ENCODE assay signal across 23 cellular contexts in genomic region chr5:109956884-109957283, GRCh38.
"Had no signal": no experiment of that assay in that cellular context is flagged by ENCODE, and none has a peak within 500 bp of the region (broad histone marks: within the 10 kb centered on the region; RNA-seq: fewer than 3 reads in every experiment).

No MANE protein-coding gene starts in this region.

- H3K27ac ChIP-seq: gastrocnemius medialis, heart right ventricle, psoas muscle, spleen, testis, tibial nerve, upper lobe of right lung, vagina had no signal

- ATAC-seq: esophagus mucosa; gastrocnemius medialis; natural killer cell treated with Interleukin-12 subunit alpha and Interleukin-12 subunit beta and Interleukin-15 and Interleukin-18, amount 100 ng/mL, for 72 hours; psoas muscle; sciatic nerve; stimulated activated memory B cell treated with anti-CD40 and anti-IgM and Interleukin-4, amounts not matched to agents 10 μg/mL and 1 μg/mL and 100 μg/mL, for 72 hours; stimulated activated naive CD8-positive, alpha-beta T cell treated with anti-CD3 and anti-CD28 coated beads, Interleukin-15, amount 100 ng/mL, for 72 hours; upper lobe of right lung had no signal

- H3K36me3 ChIP-seq: gastrocnemius medialis, heart right ventricle, spleen, tibial nerve, upper lobe of right lung, vagina had no signal

- H3K36me3 Mint-ChIP-seq: natural killer cell treated with Interleukin-12 subunit alpha and Interleukin-12 subunit beta and Interleukin-15 and Interleukin-18, amount 100 ng/mL, for 72 hours; stimulated activated memory B cell treated with anti-CD40 and anti-IgM and Interleukin-4, amounts not matched to agents 10 μg/mL and 1 μg/mL and 100 μg/mL, for 72 hours had no signal

- H3K27ac Mint-ChIP-seq: dendritic cell treated with granulocyte-macrophage colony-stimulating factor and Interleukin-4, amounts not matched to agents 40 ng/mL and 50 ng/mL, for 4 days; endodermal cell; natural killer cell treated with Interleukin-12 subunit alpha and Interleukin-12 subunit beta and Interleukin-15 and Interleukin-18, amount 100 ng/mL, for 72 hours; stimulated activated memory B cell treated with anti-CD40 and anti-IgM and Interleukin-4, amounts not matched to agents 10 μg/mL and 1 μg/mL and 100 μg/mL, for 72 hours; stimulated activated naive CD8-positive, alpha-beta T cell treated with anti-CD3 and anti-CD28 coated beads, Interleukin-15, amount 100 ng/mL, for 72 hours had no signal

- H3K4me1 Mint-ChIP-seq: stimulated activated memory B cell treated with anti-CD40 and anti-IgM and Interleukin-4, amounts not matched to agents 10 μg/mL and 1 μg/mL and 100 μg/mL, for 72 hours had no signal

- H3K9me3 Mint-ChIP-seq: dendritic cell treated with granulocyte-macrophage colony-stimulating factor and Interleukin-4, amounts not matched to agents 40 ng/mL and 50 ng/mL, for 4 days; endodermal cell; natural killer cell treated with Interleukin-12 subunit alpha and Interleukin-12 subunit beta and Interleukin-15 and Interleukin-18, amount 100 ng/mL, for 72 hours; stimulated activated memory B cell treated with anti-CD40 and anti-IgM and Interleukin-4, amounts not matched to agents 10 μg/mL and 1 μg/mL and 100 μg/mL, for 72 hours; stimulated activated naive CD8-positive, alpha-beta T cell treated with anti-CD3 and anti-CD28 coated beads, Interleukin-15, amount 100 ng/mL, for 72 hours had no signal

- DNase-seq: effector CD4-positive, alpha-beta T cell; endodermal cell; gastrocnemius medialis; heart right ventricle; hypothalamus; kidney glomerular epithelial cell; midbrain; psoas muscle; retina; spleen; stimulated activated CD4-positive, alpha-beta T cell treated with anti-CD3 and anti-CD28 coated beads, Interleukin-15, amount 100 ng/mL, for 24 hours; stimulated activated CD4-positive, alpha-beta T cell treated with anti-CD3 and anti-CD28 coated beads, Interleukin-1b, Interleukin-23, amount 100 ng/mL, for 48 hours; stimulated activated CD4-positive, alpha-beta T cell treated with anti-CD3 and anti-CD28 coated beads, Interleukin-4, amount 100 ng/mL, for 24 hours; stimulated activated naive CD8-positive, alpha-beta T cell treated with anti-CD3 and anti-CD28 coated beads, Interleukin-15, amount 100 ng/mL, for 72 hours; testis; upper lobe of right lung had no signal

- H3K9me3 ChIP-seq: gastrocnemius medialis, heart right ventricle, psoas muscle, spleen, testis, tibial nerve, upper lobe of right lung, vagina had no signal

- H3K27me3 Mint-ChIP-seq: dendritic cell treated with granulocyte-macrophage colony-stimulating factor and Interleukin-4, amounts not matched to agents 40 ng/mL and 50 ng/mL, for 4 days; stimulated activated naive CD8-positive, alpha-beta T cell treated with anti-CD3 and anti-CD28 coated beads, Interleukin-15, amount 100 ng/mL, for 72 hours had no signal

- H3K27me3 ChIP-seq: gastrocnemius medialis, heart right ventricle, spleen, testis, tibial nerve, upper lobe of right lung, vagina had no signal

- H3K4me1 ChIP-seq: gastrocnemius medialis, psoas muscle, spleen, testis, tibial nerve, upper lobe of right lung, vagina had no signal

- H3K4me3 ChIP-seq: gastrocnemius medialis, heart right ventricle, psoas muscle, spleen, testis, tibial nerve, upper lobe of right lung, vagina had no signal

- H3K4me3 Mint-ChIP-seq: dendritic cell treated with granulocyte-macrophage colony-stimulating factor and Interleukin-4, amounts not matched to agents 40 ng/mL and 50 ng/mL, for 4 days; endodermal cell; natural killer cell treated with Interleukin-12 subunit alpha and Interleukin-12 subunit beta and Interleukin-15 and Interleukin-18, amount 100 ng/mL, for 72 hours; stimulated activated memory B cell treated with anti-CD40 and anti-IgM and Interleukin-4, amounts not matched to agents 10 μg/mL and 1 μg/mL and 100 μg/mL, for 72 hours; stimulated activated naive CD8-positive, alpha-beta T cell treated with anti-CD3 and anti-CD28 coated beads, Interleukin-15, amount 100 ng/mL, for 72 hours had no signal
